In genomic region chr9:133031496-133031911, GRCh38 we compare ENCODE assay signal across 8 cellular contexts. TPM values are rescaled to one million over a fixed set of nuclear protein-coding genes. Genes with fewer than 3 reads are reported as not detected.
DNase-seq lines count a peak whose midpoint lies in the region; ATAC-seq and TF ChIP-seq lines count a peak whose summit lies in the region.

No MANE protein-coding gene starts in this region.

- ATAC-seq in WTC11 (no peak), HG03378 (IDR thresholded peaks at IDR 0.05; ENCODE audit: unreplicated experiment) (no peak)
- ATAC-seq in stimulated activated naive CD8-positive, alpha-beta T cell treated with anti-CD3 and anti-CD28 coated beads, Interleukin-15, amount 100 ng/mL, for 72 hours, result no peak

- no peaks in the 10 kb centered on the region for H3K4me1 ChIP-seq in iPS-15b (ENCODE audit: control insufficient read depth, insufficient read depth, low read length)

- peak overlapping the region; percentile 97 for H3K4me3 ChIP-seq in iPS-15b (ENCODE audit: low read depth, low read length)

- no peak for DNase-seq in T-helper 1 cell
- DNase-seq in WTC11 (ENCODE audit: low spot score), result no peak
- no peak for DNase-seq in stimulated activated naive CD8-positive, alpha-beta T cell treated with anti-CD3 and anti-CD28 coated beads, Interleukin-15, amount 100 ng/mL, for 72 hours
- no peak for DNase-seq in D341Med (ENCODE audit: low spot score)
- DNase-seq in NCI-H226, result no peak

- peaks cover 32% of the 10 kb centered on the region for H3K4me1 Mint-ChIP-seq in T-helper 1 cell treated with Interleukin-12 subunit alpha and Interleukin-12 subunit beta and Interleukin-4 antibody, amounts not matched to agents 30 μg/mL and 1 μg/mL, for 36 hours (ENCODE audit: low read depth)
- peaks cover 17% of the 10 kb centered on the region for H3K4me1 Mint-ChIP-seq in WTC11
- peaks cover 63% of the 10 kb centered on the region for H3K4me1 Mint-ChIP-seq in stimulated activated naive CD8-positive, alpha-beta T cell treated with anti-CD3 and anti-CD28 coated beads, Interleukin-15, amount 100 ng/mL, for 72 hours

- H3K9me3 ChIP-seq in iPS-15b (ENCODE audit: control insufficient read depth, insufficient read depth, low read length), result no peaks in the 10 kb centered on the region

- no peaks in the 10 kb centered on the region for H3K36me3 ChIP-seq in iPS-15b (ENCODE audit: control insufficient read depth, insufficient read depth, low read length)

- H3K27me3 Mint-ChIP-seq in T-helper 1 cell treated with Interleukin-12 subunit alpha and Interleukin-12 subunit beta and Interleukin-4 antibody, amounts not matched to agents 30 μg/mL and 1 μg/mL, for 36 hours (ENCODE audit: low read depth), result no peaks in the 10 kb centered on the region
- H3K27me3 Mint-ChIP-seq in WTC11 (ENCODE audit: low read depth), result 0 out of 2 replicates have a peak, but pooled peaks cover 3% of the 10 kb centered on the region
- H3K27me3 Mint-ChIP-seq in stimulated activated naive CD8-positive, alpha-beta T cell treated with anti-CD3 and anti-CD28 coated beads, Interleukin-15, amount 100 ng/mL, for 72 hours, result no peaks in the 10 kb centered on the region

- peak overlapping the region; percentile 95 for H3K4me3 Mint-ChIP-seq in T-helper 1 cell treated with Interleukin-12 subunit alpha and Interleukin-12 subunit beta and Interleukin-4 antibody, amounts not matched to agents 30 μg/mL and 1 μg/mL, for 36 hours
- peak overlapping the region; percentile 99 for H3K4me3 Mint-ChIP-seq in WTC11
- peak overlapping the region; percentile 90 to 97 for H3K4me3 Mint-ChIP-seq in stimulated activated naive CD8-positive, alpha-beta T cell treated with anti-CD3 and anti-CD28 coated beads, Interleukin-15, amount 100 ng/mL, for 72 hours

- peak overlapping the region; percentile 95 for H3K9ac ChIP-seq in iPS-15b (ENCODE audit: low read depth, low read length)

- H3K27me3 ChIP-seq in iPS-15b (ENCODE audit: control insufficient read depth, insufficient read depth, low read length), result no peaks in the 10 kb centered on the region

- CTCF ChIA-PET in WTC11 (lab: Charles Lee), result interaction anchor here (1.0 to 5.8 kb wide), 11 partner anchors 9 to 157 kb away, joined by 3 to 63 read pairs (median 9); partner anchors contain the start of genes GFI1B and TSC1

- no peaks in the 10 kb centered on the region for H3K9me3 Mint-ChIP-seq in T-helper 1 cell treated with Interleukin-12 subunit alpha and Interleukin-12 subunit beta and Interleukin-4 antibody, amounts not matched to agents 30 μg/mL and 1 μg/mL, for 36 hours
- no peaks in the 10 kb centered on the region for H3K9me3 Mint-ChIP-seq in WTC11
- peaks cover 0 to 7% of the 10 kb centered on the region in 2 donors for H3K9me3 Mint-ChIP-seq in stimulated activated naive CD8-positive, alpha-beta T cell treated with anti-CD3 and anti-CD28 coated beads, Interleukin-15, amount 100 ng/mL, for 72 hours

- peaks cover 4% of the 10 kb centered on the region for H3K36me3 Mint-ChIP-seq in T-helper 1 cell treated with Interleukin-12 subunit alpha and Interleukin-12 subunit beta and Interleukin-4 antibody, amounts not matched to agents 30 μg/mL and 1 μg/mL, for 36 hours (ENCODE audit: low read depth)
- peaks cover 8% of the 10 kb centered on the region for H3K36me3 Mint-ChIP-seq in WTC11

- TF ChIP-seq CTCF in WTC11 (IDR thresholded peaks at IDR 0.05), result no peak

- peak overlapping the region; percentile 43 for H3K27ac Mint-ChIP-seq in T-helper 1 cell treated with Interleukin-12 subunit alpha and Interleukin-12 subunit beta and Interleukin-4 antibody, amounts not matched to agents 30 μg/mL and 1 μg/mL, for 36 hours
- H3K27ac Mint-ChIP-seq in WTC11, result peak overlapping the region; percentile 69
- H3K27ac Mint-ChIP-seq in stimulated activated naive CD8-positive, alpha-beta T cell treated with anti-CD3 and anti-CD28 coated beads, Interleukin-15, amount 100 ng/mL, for 72 hours, result peak overlapping the region; percentile 35 to 96

- POLR2A ChIA-PET in WTC11 (lab: Charles Lee), result interaction anchor here (1.4 to 1.6 kb wide), 4 partner anchors 9 to 113 kb away, joined by 3 to 5 read pairs (median 4); no protein-coding TSS in a partner anchor

TF ChIP-seq in WTC11, 78 proteins besides CTCF, POLR2A, EP300 and RAD21 (continues in another document):
- TF ChIP-seq AR (CRISPR knock-in tag; IDR thresholded peaks at IDR 0.05) (no peak), ZNF317 (CRISPR knock-in tag; IDR thresholded peaks at IDR 0.05; ENCODE audit: borderline replicate concordance, low read depth) (no peak), ETV6 (CRISPR knock-in tag; IDR thresholded peaks at IDR 0.05) (no peak), ATF6 (CRISPR knock-in tag; IDR thresholded peaks at IDR 0.05) (no peak), ZNF423 (CRISPR knock-in tag; IDR thresholded peaks at IDR 0.05) (no peak), ATF3 (CRISPR knock-in tag; conservative IDR thresholded peaks at IDR 0.05) (no peak), PRRX2 (CRISPR knock-in tag; IDR thresholded peaks at IDR 0.05) (no peak), ATF1 (CRISPR knock-in tag; IDR thresholded peaks at IDR 0.05) (no peak), ZNF219 (CRISPR knock-in tag; IDR thresholded peaks at IDR 0.05; ENCODE audit: borderline replicate concordance) (no peak), ELF4 (CRISPR knock-in tag; IDR thresholded peaks at IDR 0.05; ENCODE audit: low read depth) (no peak), STAT6 (CRISPR knock-in tag; conservative IDR thresholded peaks at IDR 0.05; ENCODE audit: low read depth) (no peak), SMAD4 (CRISPR knock-in tag; IDR thresholded peaks at IDR 0.05) (no peak)

RNA-seq across cellular contexts. Expression of gene GTF3C5, which starts 0.7 kb away (rescaled TPM):
- 86.6 to 104 TPM (median 87.6 TPM) in 3 replicates for total RNA-seq in WTC11 (2021)

RNA-seq across cellular contexts. Expression of gene CEL, which starts 30.3 kb away (rescaled TPM):
- total RNA-seq in WTC11 (2021), result 6.6 to 10.4 TPM (median 8.1 TPM) in 3 replicates

RNA-seq across cellular contexts. Expression of gene GFI1B, which starts 53.0 kb away (rescaled TPM):
- total RNA-seq in WTC11 (2021), result 0.41 to 0.78 TPM (median 0.77 TPM) in 3 replicates
